Comparison of ENCODE assay signal across 9 cellular contexts in the genomic region with DNA sequence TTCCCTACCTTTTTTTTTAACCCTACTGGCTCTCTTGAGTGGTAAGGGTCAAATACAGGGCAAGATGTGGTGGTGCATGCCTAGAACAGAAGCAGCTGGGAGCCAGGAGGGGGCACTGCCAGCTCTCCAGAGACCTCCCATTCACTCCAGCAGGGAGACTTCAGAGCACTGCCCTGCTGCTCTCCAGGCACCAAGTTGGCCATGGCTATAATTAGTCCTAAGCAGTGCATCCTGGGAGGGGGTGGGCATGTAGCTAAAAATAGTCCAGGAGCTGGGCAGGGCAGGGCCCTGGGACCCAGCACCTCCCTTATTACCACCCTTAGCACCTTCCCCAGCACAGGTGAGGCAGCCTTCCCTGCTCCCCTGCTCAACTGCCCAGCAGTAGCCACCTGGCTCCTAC. TPM values are rescaled to one million over a fixed set of nuclear protein-coding genes. Genes with fewer than 3 reads are reported as not detected.
A peak's percentile ranks its signal among the peaks of the same experiment; 100 is the strongest.
DNase-seq lines count a peak whose midpoint lies in the region; ATAC-seq lines count a peak whose summit lies in the region.
"Had no signal": no experiment of that assay in that cellular context is flagged by ENCODE, and none has a peak within 500 bp of the region (broad histone marks: within the 10 kb centered on the region; RNA-seq: fewer than 3 reads in every experiment).

No MANE protein-coding gene starts in this region.

- ATAC-seq in HG03045 (IDR thresholded peaks at IDR 0.05; ENCODE audit: unreplicated experiment) = no peak
- ATAC-seq in esophagus mucosa = no peak

- DNase-seq in CMK (ENCODE audit: low read depth) = peak; percentile 30
- DNase-seq in HCEC 1CT = peak; percentile 34
- DNase-seq in UCSD-AML1 (lab: John Stamatoyannopoulos, UW; ENCODE audit: unreplicated experiment) = peak; percentile 52
- DNase-seq in iPS-NIHi11 (ENCODE audit: low spot score) = peak; percentile 32
- no peak for DNase-seq in KG1 (lab: John Stamatoyannopoulos, UW)
- no peak for DNase-seq in inferior parietal cortex (ENCODE audit: extremely low spot score)
- DNase-seq: kidney had no signal

RNA-seq across cellular contexts. Expression of gene CORO6, which starts 3.5 kb away (rescaled TPM):
- 1.4 TPM for total RNA-seq in esophagus mucosa

RNA-seq across cellular contexts. Expression of gene ANKRD13B, which starts 26.3 kb away (rescaled TPM):
- total RNA-seq in esophagus mucosa = 2.7 TPM

RNA-seq across cellular contexts. Expression of gene GIT1, which starts 29.8 kb away (rescaled TPM):
- total RNA-seq in esophagus mucosa = 28.7 TPM

RNA-seq across cellular contexts. Expression of gene TP53I13, which starts 50.8 kb away (rescaled TPM):
- 13.4 TPM for total RNA-seq in esophagus mucosa

RNA-seq across cellular contexts. Expression of gene ABHD15, which starts 52.4 kb away (rescaled TPM):
- total RNA-seq in esophagus mucosa = 2.5 TPM

Comparison
In these comparisons a context has a peak if more than half of its experiments do, and no peak if none do; other contexts are left out.
1. DNase-seq: peak in CMK (single experiment), HCEC 1CT (single experiment), UCSD-AML1 (single experiment) and iPS-NIHi11 (single experiment); none in KG1 (single experiment) and inferior parietal cortex (single experiment).